Comparison of ENCODE assay signal across 23 cellular contexts in genomic region chr16:77885596-77886295, GRCh38.
"Had no signal": no experiment of that assay in that cellular context is flagged by ENCODE, and none has a peak within 500 bp of the region (broad histone marks: within the 10 kb centered on the region; RNA-seq: fewer than 3 reads in every experiment).

No MANE protein-coding gene starts in this region.

- H3K4me1 ChIP-seq: pancreas, psoas muscle had no signal

- H3K27me3 Mint-ChIP-seq: activated naive CD4-positive, alpha-beta T cell treated with anti-CD3 and anti-CD28 coated beads, Interleukin-2, amount 10 ng/mL, durations not matched to agents 7 days and 5 days had no signal

- ATAC-seq: activated CD8-positive, alpha-beta memory T cell treated with anti-CD3 and anti-CD28 coated beads, Interleukin-2, amount 10 ng/mL, durations not matched to agents 7 days and 5 days; activated CD8-positive, alpha-beta T cell treated with anti-CD3 and anti-CD28 coated beads for 36 hours; activated naive CD8-positive, alpha-beta T cell treated with anti-CD3 and anti-CD28 coated beads, Interleukin-2, amount 50 U/mL, for 24 hours; natural killer cell treated with Interleukin-12 subunit alpha and Interleukin-12 subunit beta and Interleukin-15 and Interleukin-18, amount 100 ng/mL, for 72 hours; pancreas; psoas muscle; stimulated activated naive CD8-positive, alpha-beta T cell treated with anti-CD3 and anti-CD28 coated beads, Interleukin-15, Interleukin-2, amounts not matched to agents 100 U/mL and 50 U/mL, for 24 hours; T-cell had no signal

- H3K4me1 Mint-ChIP-seq: activated CD4-positive, alpha-beta T cell treated with anti-CD3 and anti-CD28 coated beads, Interleukin-2, amount 10 ng/mL, durations not matched to agents 7 days and 5 days; activated CD8-positive, alpha-beta memory T cell treated with anti-CD3 and anti-CD28 coated beads, Interleukin-2, amount 10 ng/mL, durations not matched to agents 7 days and 5 days; activated naive CD4-positive, alpha-beta T cell treated with anti-CD3 and anti-CD28 coated beads, Interleukin-2, amount 10 ng/mL, durations not matched to agents 7 days and 5 days; activated naive CD8-positive, alpha-beta T cell treated with anti-CD3 and anti-CD28 coated beads, Interleukin-2, amount 50 U/mL, for 24 hours; T-cell had no signal

- H3K36me3 ChIP-seq: neutrophil, pancreas, right atrium auricular region, tibial nerve, WERI-Rb-1 had no signal

- H3K9me3 Mint-ChIP-seq: activated CD4-positive, alpha-beta T cell treated with anti-CD3 and anti-CD28 coated beads, Interleukin-2, amount 10 ng/mL, durations not matched to agents 7 days and 5 days; activated CD8-positive, alpha-beta T cell treated with anti-CD3 and anti-CD28 coated beads for 36 hours; activated naive CD4-positive, alpha-beta T cell treated with anti-CD3 and anti-CD28 coated beads, Interleukin-2, amount 10 ng/mL, durations not matched to agents 7 days and 5 days; activated naive CD8-positive, alpha-beta T cell treated with anti-CD3 and anti-CD28 coated beads, Interleukin-2, amount 50 U/mL, for 24 hours; natural killer cell treated with Interleukin-12 subunit alpha and Interleukin-12 subunit beta and Interleukin-15 and Interleukin-18, amount 100 ng/mL, for 72 hours; T-cell had no signal

- H3K9me3 ChIP-seq: neutrophil, pancreas, psoas muscle, right atrium auricular region, tibial nerve had no signal

- H3K27ac Mint-ChIP-seq: activated CD4-positive, alpha-beta T cell treated with anti-CD3 and anti-CD28 coated beads, Interleukin-2, amount 10 ng/mL, durations not matched to agents 7 days and 5 days; activated CD8-positive, alpha-beta memory T cell treated with anti-CD3 and anti-CD28 coated beads, Interleukin-2, amount 10 ng/mL, durations not matched to agents 7 days and 5 days; activated CD8-positive, alpha-beta T cell treated with anti-CD3 and anti-CD28 coated beads for 36 hours; activated naive CD4-positive, alpha-beta T cell treated with anti-CD3 and anti-CD28 coated beads, Interleukin-2, amount 10 ng/mL, durations not matched to agents 7 days and 5 days; activated naive CD8-positive, alpha-beta T cell treated with anti-CD3 and anti-CD28 coated beads, Interleukin-2, amount 50 U/mL, for 24 hours; natural killer cell treated with Interleukin-12 subunit alpha and Interleukin-12 subunit beta and Interleukin-15 and Interleukin-18, amount 100 ng/mL, for 72 hours; T-cell had no signal

- H3K27me3 ChIP-seq: neutrophil, pancreas, right atrium auricular region, tibial nerve had no signal

- H3K36me3 Mint-ChIP-seq: activated CD8-positive, alpha-beta memory T cell treated with anti-CD3 and anti-CD28 coated beads, Interleukin-2, amount 10 ng/mL, durations not matched to agents 7 days and 5 days; activated naive CD4-positive, alpha-beta T cell treated with anti-CD3 and anti-CD28 coated beads, Interleukin-2, amount 10 ng/mL, durations not matched to agents 7 days and 5 days; natural killer cell treated with Interleukin-12 subunit alpha and Interleukin-12 subunit beta and Interleukin-15 and Interleukin-18, amount 100 ng/mL, for 72 hours; T-cell had no signal

- H3K4me3 Mint-ChIP-seq: activated CD4-positive, alpha-beta T cell treated with anti-CD3 and anti-CD28 coated beads, Interleukin-2, amount 10 ng/mL, durations not matched to agents 7 days and 5 days; activated CD8-positive, alpha-beta memory T cell treated with anti-CD3 and anti-CD28 coated beads, Interleukin-2, amount 10 ng/mL, durations not matched to agents 7 days and 5 days; activated CD8-positive, alpha-beta T cell treated with anti-CD3 and anti-CD28 coated beads for 36 hours; activated naive CD4-positive, alpha-beta T cell treated with anti-CD3 and anti-CD28 coated beads, Interleukin-2, amount 10 ng/mL, durations not matched to agents 7 days and 5 days; activated naive CD8-positive, alpha-beta T cell treated with anti-CD3 and anti-CD28 coated beads, Interleukin-2, amount 50 U/mL, for 24 hours; natural killer cell treated with Interleukin-12 subunit alpha and Interleukin-12 subunit beta and Interleukin-15 and Interleukin-18, amount 100 ng/mL, for 72 hours; T-cell had no signal

- H3K27ac ChIP-seq: neutrophil, pancreas, psoas muscle, right atrium auricular region, WERI-Rb-1 had no signal

- H3K4me3 ChIP-seq: pancreas, psoas muscle, right atrium auricular region, tibial nerve had no signal

- DNase-seq: activated CD4-positive, alpha-beta T cell treated with anti-CD3 and anti-CD28 coated beads, Interleukin-2, amount 10 ng/mL, durations not matched to agents 7 days and 5 days; activated CD4-positive, CD25-positive, alpha-beta regulatory T cell treated with anti-CD3 and anti-CD28 coated beads, Interleukin-2, amount 50 U/mL, for 72 hours; activated CD8-positive, alpha-beta memory T cell treated with anti-CD3 and anti-CD28 coated beads, Interleukin-2, amount 10 ng/mL, durations not matched to agents 7 days and 5 days; activated CD8-positive, alpha-beta T cell treated with anti-CD3 and anti-CD28 coated beads for 36 hours; activated effector memory CD4-positive, alpha-beta T cell treated with anti-CD3 and anti-CD28 coated beads, Interleukin-2, amount 50 U/mL, for 16 hours; activated naive CD4-positive, alpha-beta T cell treated with anti-CD3 and anti-CD28 coated beads, Interleukin-2, amount 10 ng/mL, durations not matched to agents 7 days and 5 days; activated naive CD8-positive, alpha-beta T cell treated with anti-CD3 and anti-CD28 coated beads, Interleukin-2, amount 50 U/mL, for 24 hours; activated T-cell treated with anti-CD3 and anti-CD28 coated beads for 4 hours; cortex of kidney; effector CD8-positive, alpha-beta T cell; foreskin melanocyte; midbrain; pancreas; psoas muscle; stimulated activated CD4-positive, alpha-beta T cell treated with anti-CD3 and anti-CD28 coated beads, Interleukin-12 subunit alpha, Interleukin-12 subunit beta, amount 100 ng/mL, for 4 hours; stimulated activated CD4-positive, alpha-beta T cell treated with anti-CD3 and anti-CD28 coated beads, Interleukin-4, amount 100 ng/mL, for 4 hours; stimulated activated naive CD8-positive, alpha-beta T cell treated with anti-CD3 and anti-CD28 coated beads, Interleukin-15, Interleukin-2, amounts not matched to agents 100 U/mL and 50 U/mL, for 24 hours; T-cell; WERI-Rb-1 had no signal
